In the genomic region with DNA sequence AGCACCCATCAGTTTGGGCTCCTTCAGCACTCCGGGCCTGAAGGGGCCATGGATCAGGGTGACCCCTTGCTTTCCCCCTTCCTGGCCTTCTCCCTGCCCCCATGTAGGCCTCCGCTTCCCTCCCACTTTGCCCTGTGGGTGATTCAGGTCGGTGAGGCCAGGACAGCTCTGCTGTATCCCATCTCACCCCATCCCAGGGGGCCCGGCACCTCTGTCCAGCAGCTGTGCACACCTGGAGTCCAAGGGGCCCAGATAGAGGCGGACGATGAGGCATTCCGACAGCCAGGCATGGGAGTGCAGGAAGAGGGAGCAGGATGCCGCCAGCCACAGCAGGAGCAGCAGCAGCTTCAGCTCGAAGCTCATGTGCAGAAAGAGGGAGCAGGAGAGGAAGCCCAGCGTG, we compare ENCODE assay signal across 18 cellular contexts. TPM values are rescaled to one million over a fixed set of nuclear protein-coding genes. Genes with fewer than 3 reads are reported as not detected.
DNase-seq lines count a peak whose midpoint lies in the region; FAIRE-seq and TF ChIP-seq lines count a peak whose summit lies in the region.
"Had no signal": no experiment of that assay in that cellular context is flagged by ENCODE, and none has a peak within 500 bp of the region (broad histone marks: within the 10 kb centered on the region; RNA-seq: fewer than 3 reads in every experiment).

No MANE protein-coding gene starts in this region.

- CTCF ChIA-PET in HEK293 (lab: Yijun Ruan, JAX): interaction anchor here (1.1 to 16.9 kb wide), 5 partner anchors 11 to 109 kb away, joined by 3 to 468 read pairs (median 26); a partner anchor contains a TSS

- no peak overlapping the region for H3K9ac ChIP-seq in kidney (ENCODE audit: low read length in 2 of 2)

- POLR2A ChIA-PET in HEK293 (lab: Yijun Ruan, JAX): interaction anchor here (0.5 to 1.8 kb wide), 3 partner anchors 35 to 118 kb away, joined by 3 to 4 read pairs (median 3); no protein-coding TSS in a partner anchor

- H3K4me1 ChIP-seq in HEK293 (ENCODE audit: control insufficient read depth, insufficient read depth, low read length) (no peaks in the 10 kb centered on the region), kidney (ENCODE audit: control insufficient read depth in 1 of 2, insufficient read depth in 1 of 2, low read depth in 1 of 2, low read length in 2 of 2) (no peaks in the 10 kb centered on the region), neutrophil (ENCODE audit: control insufficient read depth in 1 of 2, insufficient read depth in 1 of 2, low read depth in 1 of 2, low read length in 1 of 2) (peaks cover 65 to 67% of the 10 kb centered on the region in 2 experiments)
- H3K4me1 ChIP-seq: BE2C, Caco-2 had no signal

- FAIRE-seq in kidney (lab: Jason Lieb, UNC): no peak
- FAIRE-seq: A549, GM12892 had no signal

- H3K36me3 ChIP-seq in HEK293 (ENCODE audit: control insufficient read depth in 2 of 2, insufficient read depth in 1 of 2, low read length in 2 of 2) (no peaks in the 10 kb centered on the region), kidney (ENCODE audit: control insufficient read depth in 1 of 2, insufficient read depth in 2 of 2, low read length in 2 of 2) (no peaks in the 10 kb centered on the region), neutrophil (peaks cover 47% of the 10 kb centered on the region)
- H3K36me3 ChIP-seq: BE2C had no signal

- H3K4me3 ChIP-seq in HEK293 (ENCODE audit: low read depth, low read length): no peak overlapping the region
- no peak overlapping the region for H3K4me3 ChIP-seq in kidney (ENCODE audit: low read length in 2 of 2)
- no peak overlapping the region for H3K4me3 ChIP-seq in neutrophil (ENCODE audit: low read depth in 1 of 2, low read length in 1 of 2)
- H3K4me3 ChIP-seq: A549 had no signal

- intact Hi-C loops in kidney (cut with DNase I): no loop called here

- no peak for TF ChIP-seq CTCF in HEK293 (tag by site-specific recombination; IDR thresholded peaks at IDR 0.05)
- TF ChIP-seq CTCF in kidney (IDR thresholded peaks at IDR 0.05; ENCODE audit: borderline replicate concordance, extremely low read depth, insufficient read depth): no peak
- TF ChIP-seq CTCF in neutrophil (IDR thresholded peaks at IDR 0.05): no peak

- H3K27ac ChIP-seq in HEK293 (ENCODE audit: extremely low read depth, low read depth, low read length) (no peak overlapping the region), kidney (ENCODE audit: low read depth in 2 of 2, low read length in 2 of 2) (no peak overlapping the region), neutrophil (peak overlapping the region; percentile 2)
- H3K27ac ChIP-seq: A549, HL-60 had no signal

- no peaks in the 10 kb centered on the region for H3K27me3 ChIP-seq in neutrophil

- H3K9me3 ChIP-seq in HEK293 (ENCODE audit: control insufficient read depth, insufficient read depth, low read depth, low read length) (no peaks in the 10 kb centered on the region), kidney (ENCODE audit: control insufficient read depth in 1 of 2, low read length in 2 of 2) (no peaks in the 10 kb centered on the region), neutrophil (no peaks in the 10 kb centered on the region)
- H3K9me3 ChIP-seq: A549, BE2C, Caco-2 had no signal

- peak; percentile 66 for DNase-seq in kidney
- no peak for DNase-seq in NCI-H128 (lab: John Stamatoyannopoulos, UW; ENCODE audit: unreplicated experiment)
- no peak for DNase-seq in NCI-H526 treated with DMSO at 0.1 percent for 48 hours (lab: John Stamatoyannopoulos, UW)
- DNase-seq in stimulated activated CD4-positive, alpha-beta T cell treated with anti-CD3 and anti-CD28 coated beads, Interleukin-1b, Interleukin-23, amount 100 ng/mL, for 48 hours: no peak
- DNase-seq: BE2C; Caco-2; CD8-positive, alpha-beta memory T cell; DND-41; GDM1; HCEC 1CT; KBM-7 had no signal

TF ChIP-seq in HEK293, 187 proteins besides CTCF, POLR2A, EP300 and RAD21:
- no peak for TF ChIP-seq ZNF670 (tag by site-specific recombination; IDR thresholded peaks at IDR 0.05; ENCODE audit: low read depth)
- peak; percentile 26; the same call in 1 of the 2 replicates for TF ChIP-seq ZIC2 (tag by site-specific recombination; IDR thresholded peaks at IDR 0.05)

RNA-seq across cellular contexts. Expression of a gene that starts 11.4 kb away (rescaled TPM):
- total RNA-seq in kidney: 9.3 TPM
- 4.6 TPM for polyA plus RNA-seq in kidney (ENCODE audit: insufficient read depth, low read depth, low replicate concordance)

RNA-seq across cellular contexts. Expression of a gene that starts 12.2 kb away (rescaled TPM):
- 57.5 TPM for total RNA-seq in kidney
- 19.2 TPM for polyA plus RNA-seq in kidney (ENCODE audit: insufficient read depth, low read depth, low replicate concordance)
- total RNA-seq: H4 had no signal
- polyA plus RNA-seq: A549 had no signal

RNA-seq across cellular contexts. Expression of a gene that starts 12.7 kb away (rescaled TPM):
- 9.2 TPM for total RNA-seq in kidney
- 0.67 TPM for polyA plus RNA-seq in kidney (ENCODE audit: insufficient read depth, low read depth, low replicate concordance)

RNA-seq across cellular contexts. Expression of a gene that starts 14.9 kb away (rescaled TPM):
- total RNA-seq in kidney: 22.4 TPM
- 49.7 TPM for polyA plus RNA-seq in kidney (ENCODE audit: insufficient read depth, low read depth, low replicate concordance)
- total RNA-seq: H4 had no signal

RNA-seq across cellular contexts. Expression of a gene that starts 17.1 kb away (rescaled TPM):
- total RNA-seq in kidney: 19.5 TPM
- 5.1 TPM for polyA plus RNA-seq in kidney (ENCODE audit: insufficient read depth, low read depth, low replicate concordance)
- total RNA-seq: H4 had no signal
- polyA plus RNA-seq: A549, AG04450 had no signal
